1 cellular context compared by ENCODE assay signal in genomic region chr22:36409067-36409466, GRCh38.
TF ChIP-seq lines count a peak whose summit lies in the region.

No MANE protein-coding gene starts in this region.

TF ChIP-seq in HepG2, 621 proteins besides CTCF, POLR2A, EP300 and RAD21 (continued from another document):
- TF ChIP-seq DMTF1 (CRISPR knock-in tag; IDR thresholded peaks at IDR 0.05) (no peak), ESRRA (CRISPR knock-in tag; IDR thresholded peaks at IDR 0.05; ENCODE audit: low read depth) (peak; percentile 61; the same call in 1 of the 2 replicates), ARID5B (CRISPR knock-in tag; IDR thresholded peaks at IDR 0.05) (0 out of 2 replicates have a peak, but pooled peaks have one; percentile 11), ZNF678 (CRISPR knock-in tag; IDR thresholded peaks at IDR 0.05) (no peak), SOX5 (CRISPR knock-in tag; IDR thresholded peaks at IDR 0.05; ENCODE audit: borderline replicate concordance) (0 out of 2 replicates have a peak, but pooled peaks have one; percentile 21), MIXL1 (CRISPR knock-in tag; IDR thresholded peaks at IDR 0.05) (0 out of 2 replicates have a peak, but pooled peaks have one; percentile 12), ZBTB34 (CRISPR knock-in tag; IDR thresholded peaks at IDR 0.05) (no peak), ZNF253 (CRISPR knock-in tag; IDR thresholded peaks at IDR 0.05; ENCODE audit: borderline replicate concordance) (no peak), SMAD3 (CRISPR knock-in tag; IDR thresholded peaks at IDR 0.05) (no peak), ETV5 (CRISPR knock-in tag; IDR thresholded peaks at IDR 0.05; ENCODE audit: borderline replicate concordance) (no peak), RARA (CRISPR knock-in tag; IDR thresholded peaks at IDR 0.05) (peak; percentile 37; the same call in 1 of the 2 replicates), IRX3 (CRISPR knock-in tag; IDR thresholded peaks at IDR 0.05; ENCODE audit: borderline replicate concordance, low read depth) (0 out of 2 replicates have a peak, but pooled peaks have one; percentile 1), HMGXB3 (CRISPR knock-in tag; IDR thresholded peaks at IDR 0.05; ENCODE audit: borderline replicate concordance) (no peak), ZNF773 (CRISPR knock-in tag; IDR thresholded peaks at IDR 0.05; ENCODE audit: borderline replicate concordance) (no peak)
